Comparison of ENCODE assay signal across 15 cellular contexts in the genomic region with DNA sequence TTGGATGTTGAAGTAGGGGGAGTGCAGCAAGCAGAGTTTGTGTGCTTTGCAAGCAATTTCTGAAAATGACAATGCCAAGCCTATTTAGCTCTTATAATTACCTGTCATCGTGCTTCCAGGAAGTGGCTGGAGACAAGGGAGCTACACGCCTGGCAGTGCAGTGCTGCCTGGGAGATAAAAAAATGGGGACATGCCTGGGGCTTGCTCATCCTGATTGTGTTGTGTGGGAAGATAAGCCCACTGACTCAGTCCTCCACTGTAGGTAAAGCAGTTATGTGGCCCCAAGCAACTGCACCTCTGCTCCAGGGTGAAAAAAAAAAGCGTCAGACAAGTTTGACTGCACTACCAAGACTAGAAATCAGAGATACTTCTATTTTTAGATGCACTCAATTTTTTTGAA.
"Had no signal": no experiment of that assay in that cellular context is flagged by ENCODE, and none has a peak within 500 bp of the region (broad histone marks: within the 10 kb centered on the region; RNA-seq: fewer than 3 reads in every experiment).

No MANE protein-coding gene starts in this region.

- H3K36me3 ChIP-seq: adrenal gland, left lung, neutrophil, thyroid gland, vagina had no signal

- H3K36me3 Mint-ChIP-seq: natural killer cell; stimulated activated naive B cell treated with anti-CD40 and anti-IgM and Interleukin-4, amounts not matched to agents 10 μg/mL and 1 μg/mL and 100 μg/mL, for 72 hours had no signal

- H3K27ac ChIP-seq: adrenal gland, dorsolateral prefrontal cortex, left lung, neutrophil, thyroid gland, vagina had no signal

- H3K27me3 ChIP-seq: adrenal gland, left lung, neutrophil, thyroid gland, vagina had no signal

- H3K27ac Mint-ChIP-seq: activated T-helper 2 cell treated with anti-CD3 and anti-CD28 coated beads, Interferon-gamma antibody, Interleukin-2, Interleukin-4, amounts not matched to agents 10 μg/mL and 5 μg/mL and 100 μg/mL, durations not matched to agents 14 hours and 24 hours and 36 hours; natural killer cell; stimulated activated naive B cell treated with anti-CD40 and anti-IgM and Interleukin-4, amounts not matched to agents 10 μg/mL and 1 μg/mL and 100 μg/mL, for 72 hours had no signal

- H3K4me3 Mint-ChIP-seq: natural killer cell; stimulated activated naive B cell treated with anti-CD40 and anti-IgM and Interleukin-4, amounts not matched to agents 10 μg/mL and 1 μg/mL and 100 μg/mL, for 72 hours had no signal

- H3K4me3 ChIP-seq: adrenal gland, dorsolateral prefrontal cortex, left lung, thyroid gland, vagina had no signal

- H3K27me3 Mint-ChIP-seq: stimulated activated naive B cell treated with anti-CD40 and anti-IgM and Interleukin-4, amounts not matched to agents 10 μg/mL and 1 μg/mL and 100 μg/mL, for 72 hours had no signal

- H3K4me1 ChIP-seq: adrenal gland, left lung, thyroid gland, vagina had no signal

- FAIRE-seq: keratinocyte had no signal

- H3K4me1 Mint-ChIP-seq: natural killer cell; stimulated activated naive B cell treated with anti-CD40 and anti-IgM and Interleukin-4, amounts not matched to agents 10 μg/mL and 1 μg/mL and 100 μg/mL, for 72 hours had no signal

- H3K9me3 ChIP-seq: adrenal gland, left lung, neutrophil, thyroid gland, vagina had no signal

- DNase-seq: activated CD4-positive, CD25-positive, alpha-beta regulatory T cell treated with anti-CD3 and anti-CD28 coated beads, Interleukin-2, amount 50 U/mL, for 72 hours; activated naive CD4-positive, alpha-beta T cell treated with anti-CD3 and anti-CD28 coated beads, Interleukin-2, amount 50 U/mL, for 16 hours; adrenal gland; dorsolateral prefrontal cortex; left lung; mammary epithelial cell; natural killer cell; stimulated activated CD4-positive, alpha-beta T cell treated with anti-CD3 and anti-CD28 coated beads, Interleukin-2, amount 100 ng/mL, for 48 hours; stimulated activated naive B cell treated with anti-CD40 and anti-IgM and Interleukin-4, amounts not matched to agents 10 μg/mL and 1 μg/mL and 100 μg/mL, for 72 hours; T-helper 9 cell; thyroid gland had no signal
